Comparison of ENCODE assay signal across 32 cellular contexts in the genomic region with DNA sequence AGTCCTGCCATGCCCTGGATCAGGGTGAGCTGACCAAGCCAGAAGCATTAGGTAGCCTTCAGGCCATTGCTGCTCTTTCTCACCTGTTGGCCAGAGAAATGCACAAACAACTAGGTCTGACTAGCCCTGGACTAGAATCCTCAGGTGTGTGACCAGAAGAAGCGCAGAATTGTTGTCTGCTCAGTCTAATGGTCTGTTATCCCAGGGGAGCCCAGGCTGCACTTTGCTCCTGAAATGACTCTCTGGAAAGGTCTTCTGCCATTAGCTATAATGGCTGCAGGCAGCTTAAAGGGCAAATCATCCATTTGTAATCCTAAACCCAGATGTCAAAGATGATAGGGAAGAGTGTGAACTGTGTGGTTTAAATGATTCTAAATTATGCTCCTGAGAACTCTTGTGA.
DNase-seq lines count a peak whose midpoint lies in the region; ATAC-seq, FAIRE-seq and TF ChIP-seq lines count a peak whose summit lies in the region.
"Had no signal": no experiment of that assay in that cellular context is flagged by ENCODE, and none has a peak within 500 bp of the region (broad histone marks: within the 10 kb centered on the region; RNA-seq: fewer than 3 reads in every experiment).

No MANE protein-coding gene starts in this region.

- DNase-seq in GM12891 (ENCODE audit: insufficient read length, low spot score) = no peak
- no peak for DNase-seq in IMR-90
- DNase-seq in bronchial epithelial cell (ENCODE audit: low read depth) = no peak
- peak; percentile 27 for DNase-seq in nephron progenitor cell
- no peak for DNase-seq in A172 (ENCODE audit: low spot score)
- no peak for DNase-seq in neuronal stem cell (ENCODE audit: low spot score)
- DNase-seq in naive thymus-derived CD4-positive, alpha-beta T cell = no peak
- DNase-seq: CD8-positive, alpha-beta memory T cell; DMS79 treated with DMSO at 0.1 percent for 48 hours; GF-D8; HCEC 1CT; Karpas-422; NCI-H1092; NCI-H1417 treated with DMSO at 0.1 percent for 48 hours; NCI-H1694 treated with DMSO at 0.1 percent for 48 hours; NCI-H2081; NCI-H2171 treated with DMSO at 0.1 percent for 48 hours; NCI-H446; NCI-H524 treated with DMSO at 0.1 percent for 48 hours; NCI-H774; SIG-M5; SK-N-SH; SW 1271 had no signal

- H3K79me1 ChIP-seq in IMR-90 (ENCODE audit: low read depth in 1 of 2, low read length in 2 of 2) (peaks cover 0 to 3% of the 10 kb centered on the region in 2 experiments; a peak in 1 of 4 replicates), neuronal stem cell (ENCODE audit: low read depth, low read length) (no peaks in the 10 kb centered on the region)

- no peaks in the 10 kb centered on the region for H4K20me1 ChIP-seq in IMR-90 (ENCODE audit: insufficient read depth, low read length)

- H3K4me1 Mint-ChIP-seq in nephron progenitor cell = peaks cover 46% of the 10 kb centered on the region
- peaks cover 14 to 43% (median 33%) of the 10 kb centered on the region in 7 donors for H3K4me1 Mint-ChIP-seq in naive thymus-derived CD4-positive, alpha-beta T cell

- peaks cover 3% of the 10 kb centered on the region; the same call in 1 of the 2 replicates for H3K9me1 ChIP-seq in IMR-90 (ENCODE audit: insufficient read depth, low read length)

- H3K9me3 ChIP-seq in IMR-90 (ENCODE audit: control insufficient read depth, insufficient read depth, low read length) (no peaks in the 10 kb centered on the region), neuronal stem cell (replicated peaks in 1 of 2; ENCODE audit: control insufficient read depth in 2 of 2, insufficient read depth in 1 of 2, low read depth in 1 of 2, low read length in 2 of 2) (no peaks in the 10 kb centered on the region)
- H3K9me3 ChIP-seq in naive thymus-derived CD4-positive, alpha-beta T cell (ENCODE audit: control insufficient read depth in 2 of 3, low read length in 3 of 3) = no peaks in the 10 kb centered on the region
- H3K9me3 ChIP-seq: SK-N-SH had no signal

- dilution Hi-C loops in IMR-90 (cut with HindIII; ENCODE audit: low sequenced_read_pairs, unreplicated experiment) = no loop called here

- no peak overlapping the region for H3K56ac ChIP-seq in IMR-90 (ENCODE audit: extremely low read depth, insufficient read depth, low read length)

- H3K27ac ChIP-seq in IMR-90 (ENCODE audit: insufficient read depth, low read length) (no peak overlapping the region), neuronal stem cell (replicated peaks; ENCODE audit: low read length) (no peak overlapping the region)
- no peak overlapping the region for H3K27ac ChIP-seq in naive thymus-derived CD4-positive, alpha-beta T cell (ENCODE audit: low read depth, low read length)
- H3K27ac ChIP-seq: HL-60, RWPE1 had no signal

- H3K9ac ChIP-seq in IMR-90 (ENCODE audit: low read depth, low read length) (no peak overlapping the region), neuronal stem cell (ENCODE audit: low read depth, low read length, poor library complexity) (no peak overlapping the region)
- H3K9ac ChIP-seq: SK-N-SH had no signal

- no peak overlapping the region for H3K4me3 ChIP-seq in IMR-90 (ENCODE audit: insufficient read depth, low read depth, low read length)
- H3K4me3 ChIP-seq in bronchial epithelial cell (ENCODE audit: low read depth, low read length) = no peak overlapping the region
- H3K4me3 ChIP-seq in neuronal stem cell (ENCODE audit: low read length in 2 of 2) = no peak overlapping the region
- no peak overlapping the region for H3K4me3 ChIP-seq in naive thymus-derived CD4-positive, alpha-beta T cell (ENCODE audit: low read length)

- no peaks in the 10 kb centered on the region for H3K9me3 Mint-ChIP-seq in nephron progenitor cell
- peaks cover 0 to 3% (median 0%) of the 10 kb centered on the region in 11 donors for H3K9me3 Mint-ChIP-seq in naive thymus-derived CD4-positive, alpha-beta T cell
- H3K9me3 Mint-ChIP-seq: CD14-positive monocyte; CD8-positive, alpha-beta memory T cell had no signal

- in situ Hi-C loops in IMR-90 (cut with MboI; ENCODE audit: low sequenced_read_pairs) = no loop called here

- H3K4ac ChIP-seq in IMR-90 (ENCODE audit: low read depth, low read length) (peak overlapping the region; percentile 17; the same call in 1 of the 2 replicates), neuronal stem cell (ENCODE audit: low read length) (no peak overlapping the region)

- H3K4me3 Mint-ChIP-seq in nephron progenitor cell = no peak overlapping the region
- no peak overlapping the region for H3K4me3 Mint-ChIP-seq in naive thymus-derived CD4-positive, alpha-beta T cell
- H3K4me3 Mint-ChIP-seq: B cell; CD14-positive monocyte; CD8-positive, alpha-beta memory T cell had no signal

- H2BK120ac ChIP-seq in IMR-90 (ENCODE audit: low read depth, low read length) (peak overlapping the region; percentile 22; the same call in 1 of the 2 replicates), neuronal stem cell (ENCODE audit: low read depth, low read length) (no peak overlapping the region)

- TF ChIP-seq RAD21 in IMR-90 (IDR thresholded peaks at IDR 0.05; ENCODE audit: low read length) = no peak

- peak; percentile 72 for FAIRE-seq in GM12891 (lab: Jason Lieb, UNC)
- peak; percentile 23 for FAIRE-seq in bronchial epithelial cell (lab: Jason Lieb, UNC)
- FAIRE-seq: GM12892, GM19239, H1 had no signal

- POLR2A ChIA-PET in IMR-90 (lab: Charles Lee; ENCODE audit: unreplicated experiment) = no interaction called here
- POLR2A ChIA-PET in naive thymus-derived CD4-positive, alpha-beta T cell (lab: Charles Lee) = interaction anchor here (0.6 to 2.0 kb wide), 6 partner anchors 10 to 35 kb away, joined by 3 to 6 read pairs (median 4); no protein-coding TSS in a partner anchor

- CTCF ChIA-PET in IMR-90 (lab: Yijun Ruan, JAX) = no interaction called here
- CTCF ChIA-PET in naive thymus-derived CD4-positive, alpha-beta T cell (lab: Charles Lee) = interaction anchor here (0.8 kb wide), 1 partner anchor 15 kb away, joined by 3 read pairs; no protein-coding TSS in a partner anchor

- TF ChIP-seq POLR2A in GM12891 (IDR thresholded peaks at IDR 0.05; ENCODE audit: low read depth, low read length) = no peak
- no peak for TF ChIP-seq POLR2A in IMR-90 (IDR thresholded peaks at IDR 0.05; ENCODE audit: low read depth, low read length)

- H3K27me3 ChIP-seq in IMR-90 (ENCODE audit: control insufficient read depth, insufficient read depth, low read length) (no peaks in the 10 kb centered on the region), bronchial epithelial cell (ENCODE audit: control insufficient read depth, insufficient read depth, low read length) (no peaks in the 10 kb centered on the region), neuronal stem cell (ENCODE audit: control insufficient read depth in 3 of 3, insufficient read depth in 3 of 3, low read depth in 1 of 3, low read length in 3 of 3) (no peaks in the 10 kb centered on the region)
- H3K27me3 ChIP-seq in naive thymus-derived CD4-positive, alpha-beta T cell (ENCODE audit: control insufficient read depth in 2 of 2, insufficient read depth in 2 of 2, low read length in 2 of 2) = no peaks in the 10 kb centered on the region

- H2BK5ac ChIP-seq in IMR-90 (ENCODE audit: low read depth, low read length, poor library complexity, severe bottlenecking) (no peak overlapping the region), neuronal stem cell (ENCODE audit: low read length) (no peak overlapping the region)

- WGBS in IMR-90 (ENCODE audit: extremely low coverage in 2 of 2, insufficient read length in 1 of 2), 2 experiments = 100% methylated on average over 1 of the region's 1 CpG; no CpG with 5 or more reads in 1 of the 2 experiments
- no CpG with 5 or more reads among the region's 1 CpG for WGBS in neuronal stem cell (ENCODE audit: extremely low coverage in 2 of 2, insufficient read length in 2 of 2, insufficient replicate concordance in 1 of 2), 2 donors

- no peaks in the 10 kb centered on the region for H3K36me3 Mint-ChIP-seq in nephron progenitor cell (ENCODE audit: low read depth)
- H3K36me3 Mint-ChIP-seq in naive thymus-derived CD4-positive, alpha-beta T cell = peaks cover 0 to 8% (median 0%) of the 10 kb centered on the region in 5 donors
- H3K36me3 Mint-ChIP-seq: CD14-positive monocyte; CD8-positive, alpha-beta memory T cell had no signal

- H3K14ac ChIP-seq in IMR-90 (replicated peaks; ENCODE audit: low read depth, low read length) (peak overlapping the region; percentile 48; the same call in 1 of the 2 replicates), neuronal stem cell (ENCODE audit: low read length) (no peak overlapping the region)

- H3K18ac ChIP-seq in IMR-90 (ENCODE audit: low read depth, low read length) (peak overlapping the region; percentile 51; the same call in 1 of the 2 replicates), neuronal stem cell (ENCODE audit: low read length) (no peak overlapping the region)

- no peak overlapping the region for H2BK20ac ChIP-seq in IMR-90 (ENCODE audit: low read depth, low read length)

- H4K8ac ChIP-seq in IMR-90 (ENCODE audit: low read depth in 2 of 2, low read length in 2 of 2) = no peak overlapping the region
- H4K8ac ChIP-seq in neuronal stem cell (ENCODE audit: low read depth, low read length) = no peak overlapping the region

- H2BK12ac ChIP-seq in neuronal stem cell (ENCODE audit: low read length) = no peak overlapping the region

- ATAC-seq in IMR-90 (ENCODE audit: low read depth) (no peak), HG03378 (IDR thresholded peaks at IDR 0.05; ENCODE audit: unreplicated experiment) (no peak)
- no peak for ATAC-seq in naive thymus-derived CD4-positive, alpha-beta T cell
- ATAC-seq: Panc1 had no signal

- H3K4me2 ChIP-seq in IMR-90 (ENCODE audit: low read depth, low read length) = no peak overlapping the region
- H3K4me2 ChIP-seq in neuronal stem cell (ENCODE audit: insufficient read depth, low read length, poor library complexity, severe bottlenecking) = no peak overlapping the region
- H3K4me2 ChIP-seq: SK-N-SH had no signal

- no peaks in the 10 kb centered on the region for H3K27me3 Mint-ChIP-seq in nephron progenitor cell (ENCODE audit: low read depth, poor library complexity)
- H3K27me3 Mint-ChIP-seq in naive thymus-derived CD4-positive, alpha-beta T cell = peaks cover 0 to 5% (median 0%) of the 10 kb centered on the region in 5 donors
- H3K27me3 Mint-ChIP-seq: B cell; CD8-positive, alpha-beta memory T cell had no signal

- BruUV-seq in IMR-90 (replicated peaks; lab: Mats Ljungman, UMichigan) = no TSS peak

- H3K23ac ChIP-seq in IMR-90 (ENCODE audit: low read depth, low read length) (no peak overlapping the region), neuronal stem cell (ENCODE audit: low read depth, low read length, poor library complexity) (no peak overlapping the region)

- peak overlapping the region; percentile 52 for H2AK5ac ChIP-seq in IMR-90 (ENCODE audit: low read depth, low read length)
- no peak overlapping the region for H2AK5ac ChIP-seq in neuronal stem cell (ENCODE audit: low read depth, low read length)

- no peaks in the 10 kb centered on the region for H3K36me3 ChIP-seq in IMR-90 (ENCODE audit: control insufficient read depth, insufficient read depth, low read length)
- no peaks in the 10 kb centered on the region for H3K36me3 ChIP-seq in bronchial epithelial cell (ENCODE audit: control insufficient read depth, insufficient read depth, low read length)
- H3K36me3 ChIP-seq in neuronal stem cell (replicated peaks in 1 of 2; ENCODE audit: control insufficient read depth in 2 of 2, insufficient read depth in 2 of 2, low read length in 2 of 2) = no peaks in the 10 kb centered on the region
- no peaks in the 10 kb centered on the region for H3K36me3 ChIP-seq in naive thymus-derived CD4-positive, alpha-beta T cell (ENCODE audit: control insufficient read depth in 2 of 3, insufficient read depth in 3 of 3, low read length in 3 of 3)

- H3K27ac Mint-ChIP-seq in nephron progenitor cell = no peak overlapping the region
- no peak overlapping the region for H3K27ac Mint-ChIP-seq in naive thymus-derived CD4-positive, alpha-beta T cell
- H3K27ac Mint-ChIP-seq: B cell; CD8-positive, alpha-beta memory T cell had no signal

- TF ChIP-seq CTCF in IMR-90 (conservative IDR thresholded peaks at IDR 0.05; ENCODE audit: low read depth, low read length) = no peak
- TF ChIP-seq CTCF in bronchial epithelial cell (IDR thresholded peaks at IDR 0.05; ENCODE audit: insufficient read depth, low read length, severe bottlenecking) = no peak
- TF ChIP-seq CTCF in nephron progenitor cell (IDR thresholded peaks at IDR 0.05) = no peak

- H4K5ac ChIP-seq in IMR-90 (ENCODE audit: low read depth, low read length) = no peak overlapping the region

- H2AFZ ChIP-seq in IMR-90 (replicated peaks; ENCODE audit: low read length, poor library complexity) (peak overlapping the region; percentile 36), neuronal stem cell (ENCODE audit: low read length) (no peak overlapping the region)

- H4K91ac ChIP-seq in IMR-90 (ENCODE audit: insufficient read depth, low read depth, low read length) (peak overlapping the region; percentile 23; the same call in 1 of the 2 replicates), neuronal stem cell (ENCODE audit: low read depth, low read length, poor library complexity) (no peak overlapping the region)

- no peak overlapping the region for H2AK9ac ChIP-seq in IMR-90 (replicated peaks; ENCODE audit: low read depth, low read length, poor library complexity)

- intact Hi-C loops in IMR-90 (cut with micrococcal nuclease) = no loop called here
- intact Hi-C loops in naive thymus-derived CD4-positive, alpha-beta T cell (cut with micrococcal nuclease) = loop anchor here in 1 of 2 donors (10.0 kb wide), 1 partner anchor 421 kb away; the partner anchor contains the start of gene ZBTB11

- H2BK15ac ChIP-seq in IMR-90 (ENCODE audit: low read depth, low read length) (peak overlapping the region; percentile 63; the same call in 2 of the 3 replicates), neuronal stem cell (ENCODE audit: low read length) (no peak overlapping the region)

- H3K4me1 ChIP-seq in IMR-90 (ENCODE audit: control insufficient read depth, insufficient read depth, low read length) (peaks cover 2% of the 10 kb centered on the region; the same call in 1 of the 2 replicates), neuronal stem cell (ENCODE audit: control insufficient read depth in 2 of 2, insufficient read depth in 1 of 2, low read depth in 1 of 2, low read length in 2 of 2) (peaks cover 2% of the 10 kb centered on the region in 2 donors)
- peaks cover 0 to 13% of the 10 kb centered on the region in 2 donors for H3K4me1 ChIP-seq in naive thymus-derived CD4-positive, alpha-beta T cell (ENCODE audit: control insufficient read depth in 2 of 2, insufficient read depth in 2 of 2, low read length in 2 of 2)
